Comparison of ENCODE assay signal across 31 cellular contexts in the genomic region with DNA sequence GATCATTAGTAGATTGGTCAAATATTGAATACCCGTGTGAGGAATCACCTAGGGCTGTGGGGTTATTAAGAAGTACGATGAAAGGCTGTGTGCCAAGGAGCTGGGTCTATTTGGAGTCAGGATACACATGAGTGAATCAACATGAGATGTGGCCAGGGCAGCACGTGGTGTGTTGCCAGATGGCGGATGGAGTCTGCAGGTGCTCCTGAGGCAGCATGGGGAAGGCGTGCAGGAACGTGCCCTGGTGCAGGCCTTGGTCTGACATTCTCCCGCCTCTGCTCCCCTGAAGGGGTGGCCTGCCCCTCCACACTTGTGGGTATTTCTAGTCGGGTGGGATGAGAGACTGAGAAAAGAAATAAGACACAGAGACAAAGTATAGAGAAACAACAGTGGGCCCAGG. TPM values are rescaled to one million over a fixed set of nuclear protein-coding genes. Genes with fewer than 3 reads are reported as not detected.
A peak's percentile ranks its signal among the peaks of the same experiment; 100 is the strongest.
DNase-seq lines count a peak whose midpoint lies in the region; ATAC-seq, FAIRE-seq and TF ChIP-seq lines count a peak whose summit lies in the region.
"Had no signal": no experiment of that assay in that cellular context is flagged by ENCODE, and none has a peak within 500 bp of the region (broad histone marks: within the 10 kb centered on the region; RNA-seq: fewer than 3 reads in every experiment).

No MANE protein-coding gene starts in this region.

- peaks cover 39% of the 10 kb centered on the region for H3K36me3 Mint-ChIP-seq in type B pancreatic cell

- H4K8ac ChIP-seq in H1 (ENCODE audit: extremely low read depth, insufficient read depth, low read length) = peak overlapping the region; percentile 68; the same call in 1 of the 2 replicates

- H2BK120ac ChIP-seq in H1 (replicated peaks; ENCODE audit: low read depth, low read length) = no peak overlapping the region

- peaks cover 0 to 7% of the 10 kb centered on the region in 2 experiments for H4K20me1 ChIP-seq in H1 (replicated peaks in 1 of 2; ENCODE audit: control insufficient read depth in 1 of 2, insufficient read depth in 2 of 2, low read length in 2 of 2)

- TF ChIP-seq RAD21 in H1 (IDR thresholded peaks at IDR 0.05 in 1 of 2, conservative IDR thresholded peaks at IDR 0.05 in 1 of 2; ENCODE audit: low read depth in 2 of 2, low read length in 2 of 2) = no peak

- H3K4me1 Mint-ChIP-seq in stimulated activated naive CD8-positive, alpha-beta T cell treated with anti-CD3 and anti-CD28 coated beads, Interleukin-15, amount 100 ng/mL, for 72 hours = peaks cover 39% of the 10 kb centered on the region
- H3K4me1 Mint-ChIP-seq in type B pancreatic cell (ENCODE audit: unreplicated experiment) = no peaks in the 10 kb centered on the region
- H3K4me1 Mint-ChIP-seq: neural crest cell had no signal

- H2AFZ ChIP-seq in H1 (ENCODE audit: low read length) = no peak overlapping the region
- H2AFZ ChIP-seq: parathyroid adenoma had no signal

- no peak overlapping the region for H3K27ac ChIP-seq in H1 (ENCODE audit: low read depth, low read length)
- H3K27ac ChIP-seq: adrenal gland; BLaER1 treated with 17β-estradiol and CSF1 and Interleukin-3, amounts not matched to agents 10 nM and 100 nM; parathyroid adenoma; uterus had no signal

- no peak overlapping the region for H3K4me3 Mint-ChIP-seq in stimulated activated naive CD8-positive, alpha-beta T cell treated with anti-CD3 and anti-CD28 coated beads, Interleukin-15, amount 100 ng/mL, for 72 hours
- no peak overlapping the region for H3K4me3 Mint-ChIP-seq in type B pancreatic cell
- H3K4me3 Mint-ChIP-seq: neural crest cell had no signal

- H3K14ac ChIP-seq in H1 (ENCODE audit: insufficient read length) = no peak overlapping the region

- H3K9me3 ChIP-seq in H1 (ENCODE audit: insufficient read depth in 2 of 2, low read depth in 1 of 2, low read length in 1 of 2) = peaks cover 0 to 12% of the 10 kb centered on the region in 2 experiments; a peak in 2 of 4 replicates
- H3K9me3 ChIP-seq: adrenal gland, uterus had no signal

- no peak overlapping the region for H3K4me2 ChIP-seq in H1 (ENCODE audit: insufficient read depth in 1 of 2, low read depth in 2 of 2, low read length in 2 of 2)

- H2BK20ac ChIP-seq in H1 (ENCODE audit: low read length) = no peak overlapping the region

- H3K4me3 ChIP-seq in H1 (ENCODE audit: extremely low read depth in 1 of 4, insufficient read depth in 2 of 4, low read depth in 3 of 4, low read length in 4 of 4) = no peak overlapping the region
- H3K4me3 ChIP-seq: adrenal gland; BLaER1 treated with 17β-estradiol and CSF1 and Interleukin-3, amounts not matched to agents 10 nM and 100 nM; lung; uterus had no signal

- H3K56ac ChIP-seq in H1 (replicated peaks; ENCODE audit: insufficient read length, low read depth, low read length) = no peak overlapping the region

- no peaks in the 10 kb centered on the region for H3K27me3 Mint-ChIP-seq in stimulated activated naive CD8-positive, alpha-beta T cell treated with anti-CD3 and anti-CD28 coated beads, Interleukin-15, amount 100 ng/mL, for 72 hours
- no peaks in the 10 kb centered on the region for H3K27me3 Mint-ChIP-seq in type B pancreatic cell

- no peaks in the 10 kb centered on the region for H3K9me3 Mint-ChIP-seq in stimulated activated naive CD8-positive, alpha-beta T cell treated with anti-CD3 and anti-CD28 coated beads, Interleukin-15, amount 100 ng/mL, for 72 hours
- H3K9me3 Mint-ChIP-seq in type B pancreatic cell = no peaks in the 10 kb centered on the region
- H3K9me3 Mint-ChIP-seq: neural crest cell had no signal

- DNase-seq in stimulated activated naive CD8-positive, alpha-beta T cell treated with anti-CD3 and anti-CD28 coated beads, Interleukin-15, amount 100 ng/mL, for 72 hours = no peak
- no peak for DNase-seq in stimulated activated naive CD8-positive, alpha-beta T cell treated with anti-CD3 and anti-CD28 coated beads, Interleukin-15, Interleukin-2, amounts not matched to agents 100 U/mL and 50 U/mL, for 24 hours
- peak; percentile 87 for DNase-seq in NCI-H2171 treated with DMSO at 0.1 percent for 48 hours (lab: John Stamatoyannopoulos, UW)
- DNase-seq in H1 (ENCODE audit: low read depth in 1 of 2, low spot score in 2 of 2) = no peak
- no peak for DNase-seq in type B pancreatic cell (ENCODE audit: extremely low spot score, unreplicated experiment)
- DNase-seq in activated CD4-positive, alpha-beta T cell treated with anti-CD3 and anti-CD28 coated beads, Interleukin-2, amount 50 U/mL, for 48 hours = no peak
- no peak for DNase-seq in stimulated activated CD4-positive, alpha-beta T cell treated with anti-CD3 and anti-CD28 coated beads, Interleukin-4, amount 100 ng/mL, for 1 hour
- DNase-seq: activated CD4-positive, alpha-beta T cell treated with anti-CD3 and anti-CD28 coated beads, Interleukin-2, amount 50 U/mL, for 4 hours; activated CD8-positive, alpha-beta memory T cell treated with anti-CD3 and anti-CD28 coated beads, Interleukin-2, amount 50 U/mL, for 4 hours; activated effector memory CD4-positive, alpha-beta T cell treated with anti-CD3 and anti-CD28 coated beads, Interleukin-2, amount 50 U/mL, for 16 hours; adrenal gland; COR-L47; DND-41; effector CD4-positive, alpha-beta T cell; erythroblast; KBM-7; MM.1S; NCI-H1417 treated with DMSO at 0.1 percent for 48 hours; NCI-H510A treated with DMSO at 0.1 percent for 48 hours; right cardiac atrium; SIG-M5; stimulated activated CD4-positive, alpha-beta T cell treated with anti-CD3 and anti-CD28 coated beads, Interleukin-2, amount 100 ng/mL, for 48 hours; SW 1271; uterus had no signal

- no peak for ATAC-seq in stimulated activated naive CD8-positive, alpha-beta T cell treated with anti-CD3 and anti-CD28 coated beads, Interleukin-15, amount 100 ng/mL, for 72 hours
- no peak for ATAC-seq in stimulated activated naive CD8-positive, alpha-beta T cell treated with anti-CD3 and anti-CD28 coated beads, Interleukin-15, Interleukin-2, amounts not matched to agents 100 U/mL and 50 U/mL, for 24 hours
- no peak for ATAC-seq in HG03139 (IDR thresholded peaks at IDR 0.05; ENCODE audit: unreplicated experiment)
- ATAC-seq: right cardiac atrium had no signal

- TF ChIP-seq POLR2A in H1 (IDR thresholded peaks at IDR 0.05; ENCODE audit: control extremely low read depth in 1 of 2, low read depth in 2 of 2, low read length in 2 of 2) = no peak

- FAIRE-seq in H1 (lab: Jason Lieb, UNC) = no peak
- FAIRE-seq: GM18507 had no signal

- no peak overlapping the region for H3K4ac ChIP-seq in H1 (replicated peaks; ENCODE audit: insufficient read length, low read depth, low read length)

- H3K79me1 ChIP-seq in H1 (ENCODE audit: low read depth, low read length) = no peaks in the 10 kb centered on the region; the same call in 1 of the 2 replicates

- peak overlapping the region; percentile 6 to 82 for H3K27ac Mint-ChIP-seq in stimulated activated naive CD8-positive, alpha-beta T cell treated with anti-CD3 and anti-CD28 coated beads, Interleukin-15, amount 100 ng/mL, for 72 hours
- H3K27ac Mint-ChIP-seq in type B pancreatic cell = peak overlapping the region; percentile 14

- no peak overlapping the region for H2BK12ac ChIP-seq in H1 (ENCODE audit: low read depth, low read length)

- peaks cover 25 to 79% (median 57%) of the 10 kb centered on the region in 4 experiments for H3K36me3 ChIP-seq in H1 (ENCODE audit: control insufficient read depth in 2 of 4, insufficient read depth in 4 of 4, low read length in 3 of 4)
- H3K36me3 ChIP-seq: uterus had no signal

- no peak overlapping the region for H2AK5ac ChIP-seq in H1 (ENCODE audit: low read depth, low read length)

- TF ChIP-seq EP300 in H1 (IDR thresholded peaks at IDR 0.05; ENCODE audit: borderline replicate concordance in 1 of 2, low read depth in 2 of 2, low read length in 2 of 2) = no peak

- 0 out of 2 replicates have a peak, but pooled peaks cover 2% of the 10 kb centered on the region for H3K23me2 ChIP-seq in H1 (ENCODE audit: low read depth, low read length)

- no peaks in the 10 kb centered on the region for H3K79me2 ChIP-seq in H1 (ENCODE audit: control insufficient read depth in 1 of 2, insufficient read depth in 2 of 2, low read length in 2 of 2)

- H3K18ac ChIP-seq in H1 (ENCODE audit: extremely low read depth, low read length) = no peak overlapping the region

- H3K27me3 ChIP-seq in H1 (replicated peaks in 1 of 4; ENCODE audit: control insufficient read depth in 3 of 4, extremely low read depth in 1 of 4, insufficient read depth in 3 of 4, low read length in 3 of 4) = no peaks in the 10 kb centered on the region
- H3K27me3 ChIP-seq: adrenal gland; BLaER1 treated with 17β-estradiol and CSF1 and Interleukin-3, amounts not matched to agents 10 nM and 100 nM; uterus had no signal

- H3K4me1 ChIP-seq in H1 (replicated peaks in 1 of 4; ENCODE audit: control insufficient read depth in 3 of 4, insufficient read depth in 4 of 4, low read length in 3 of 4) = no peaks in the 10 kb centered on the region
- H3K4me1 ChIP-seq: adrenal gland, parathyroid adenoma, uterus had no signal

- no peak overlapping the region for H4K5ac ChIP-seq in H1 (ENCODE audit: insufficient read length, low read depth, low read length)

- H3K9ac ChIP-seq in H1 (replicated peaks in 1 of 4; ENCODE audit: extremely low read depth in 1 of 4, low read depth in 3 of 4, low read length in 3 of 4) = no peak overlapping the region
- H3K9ac ChIP-seq: BLaER1 treated with 17β-estradiol and CSF1 and Interleukin-3, amounts not matched to agents 10 nM and 100 nM; parathyroid adenoma had no signal

- no peak overlapping the region for H2BK5ac ChIP-seq in H1 (ENCODE audit: low read depth, low read length)

- H4K91ac ChIP-seq in H1 (replicated peaks; ENCODE audit: insufficient read length, low read length) = no peak overlapping the region

- H3K23ac ChIP-seq in H1 (ENCODE audit: insufficient read length) = no peak overlapping the region

- WGBS in H1 (ENCODE audit: extremely low coverage in 1 of 2, insufficient coverage in 1 of 2, insufficient read length in 1 of 2, insufficient replicate concordance in 2 of 2, low coverage in 1 of 2, low lambda C conversion rate in 2 of 2, missing lambda C conversion rate in 1 of 2), 2 experiments = 98% methylated on average over 8 of the region's 8 CpGs; no CpG with 5 or more reads in 1 of the 2 experiments

- POLR2A ChIA-PET in H1 (lab: Charles Lee; ENCODE audit: partially characterized antibody) = no interaction called here

- no peak overlapping the region for H2BK15ac ChIP-seq in H1 (ENCODE audit: low read length)

- TF ChIP-seq CTCF in H1 (IDR thresholded peaks at IDR 0.05; ENCODE audit: control extremely low read depth in 1 of 3, insufficient read depth in 1 of 3, low read depth in 1 of 3, low read length in 3 of 3) (no peak), type B pancreatic cell (conservative IDR thresholded peaks at IDR 0.05) (no peak)

- CTCF ChIA-PET in H1 (lab: Charles Lee; ENCODE audit: partially characterized antibody) = interaction anchor here (1.6 kb wide), 1 partner anchor 22 kb away, joined by 3 read pairs; no protein-coding TSS in a partner anchor

RNA-seq across cellular contexts. Expression of a gene that starts 39.0 kb away (rescaled TPM):
- total RNA-seq in H1 (2021; fragmentation: NEBNext Ultra II Directional; extraction: Animal tissue kit (Norgen Biotek cat#: 25700)) = 0.45 and 0.98 TPM in 2 replicates
- polyA plus RNA-seq in H1 (2011; rRNA removed) = 0.12 and 0.16 TPM in 2 replicates
- 0.30 TPM for polyA plus RNA-seq in H1 (2011; cell fraction: cytosol; rRNA removed)
- polyA plus RNA-seq in H1 (2011; cell fraction: nucleus; rRNA removed) = 0.74 TPM
- 0.15 to 1.3 TPM (median 0.21 TPM) in 4 replicates for polyA plus RNA-seq in H1 (2012, experiment 1 of 2)
- polyA plus RNA-seq in H1 (2012, experiment 2 of 2) = not detected
- 0.69 TPM for polyA plus RNA-seq in H1 (2013, experiment 1 of 2)
- 0.39 TPM for polyA plus RNA-seq in H1 (2013, experiment 2 of 2)
- 0.73 TPM in 1 of 2 replicates, not detected in the other for polyA minus RNA-seq in H1 (2011; rRNA and poly(A)+ RNA removed)
- polyA minus RNA-seq in H1 (2011; cell fraction: cytosol; rRNA and poly(A)+ RNA removed) = not detected
- polyA minus RNA-seq in H1 (2011; cell fraction: nucleus; rRNA and poly(A)+ RNA removed) = 1.5 TPM
- total RNA-seq in type B pancreatic cell (ENCODE audit: low replicate concordance) = 1.2 and 3.0 TPM in 2 replicates
- total RNA-seq: temporal lobe had no signal
